In genomic region chr2:2530334-2530733, GRCh38 we compare ENCODE assay signal across 14 cellular contexts.
"Had no signal": no experiment of that assay in that cellular context is flagged by ENCODE, and none has a peak within 500 bp of the region (broad histone marks: within the 10 kb centered on the region; RNA-seq: fewer than 3 reads in every experiment).

No MANE protein-coding gene starts in this region.

- H3K27me3 ChIP-seq: gastroesophageal sphincter, heart right ventricle, pancreas, stomach had no signal

- ATAC-seq: activated T-helper 17 cell treated with anti-CD3 and anti-CD28 coated beads, Interleukin-2, amount 50 U/mL, for 72 hours; gastroesophageal sphincter; heart right ventricle; left colon; lower lobe of right lung; pancreas had no signal

- H3K27ac ChIP-seq: gastroesophageal sphincter, heart right ventricle, lower lobe of right lung, pancreas, stomach, thoracic aorta had no signal

- H3K9me3 ChIP-seq: gastroesophageal sphincter, heart right ventricle, lower lobe of right lung, pancreas, stomach, thoracic aorta had no signal

- H3K4me3 ChIP-seq: gastroesophageal sphincter, heart right ventricle, lower lobe of right lung, pancreas, stomach, thoracic aorta had no signal

- H3K36me3 ChIP-seq: gastroesophageal sphincter, heart right ventricle, lower lobe of right lung, pancreas, stomach, thoracic aorta had no signal

- DNase-seq: activated CD4-positive, alpha-beta T cell treated with anti-CD3 and anti-CD28 coated beads for 1 hour; activated CD4-positive, alpha-beta T cell treated with anti-CD3 and anti-CD28 coated beads, Interleukin-2, amount 50 U/mL, for 4 hours; activated naive CD4-positive, alpha-beta T cell treated with anti-CD3 and anti-CD28 coated beads, Interleukin-2, amount 50 U/mL, for 16 hours; erythroblast; heart right ventricle; left colon; lower lobe of right lung; pancreas; stimulated activated CD4-positive, alpha-beta T cell treated with anti-CD3 and anti-CD28 coated beads, Interleukin-1b, Interleukin-23, amount 100 ng/mL, for 48 hours; stomach; T1000 had no signal

- H3K4me1 ChIP-seq: gastroesophageal sphincter, heart right ventricle, lower lobe of right lung, pancreas, stomach had no signal
